In the genomic region with DNA sequence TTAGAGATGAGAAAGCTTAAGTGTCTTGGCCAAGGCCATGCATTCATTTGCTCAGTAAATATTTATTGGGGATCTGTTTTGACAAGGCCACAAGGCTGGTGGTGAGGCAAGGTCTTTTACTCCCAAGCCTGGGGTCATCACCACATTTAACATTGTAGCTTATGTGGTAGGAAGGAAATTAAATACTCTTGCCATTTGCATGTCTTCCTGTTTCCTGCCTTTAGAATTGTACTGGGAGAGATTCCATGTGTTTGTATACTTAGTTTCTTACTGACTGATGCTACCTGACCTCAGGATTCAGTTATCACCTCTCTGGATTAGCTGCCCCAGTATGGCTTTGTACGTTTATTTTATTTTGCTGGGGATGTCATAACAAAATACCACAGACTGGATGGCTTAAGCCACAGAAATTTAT, we compare ENCODE assay signal across 18 cellular contexts. TPM values are rescaled to one million over a fixed set of nuclear protein-coding genes. Genes with fewer than 3 reads are reported as not detected.
DNase-seq lines count a peak whose midpoint lies in the region; ATAC-seq and TF ChIP-seq lines count a peak whose summit lies in the region.
"Had no signal": no experiment of that assay in that cellular context is flagged by ENCODE, and none has a peak within 500 bp of the region (broad histone marks: within the 10 kb centered on the region; RNA-seq: fewer than 3 reads in every experiment).

No MANE protein-coding gene starts in this region.

- H3K27ac Mint-ChIP-seq in osteocyte (ENCODE audit: unreplicated experiment): peak overlapping the region; percentile 17

- H3K9me3 ChIP-seq in ovary: no peaks in the 10 kb centered on the region
- H3K9me3 ChIP-seq: heart right ventricle, SJCRH30 had no signal

- H3K36me3 ChIP-seq in ovary: no peaks in the 10 kb centered on the region

- ATAC-seq in HG03196 (IDR thresholded peaks at IDR 0.05; ENCODE audit: unreplicated experiment) (no peak), HG02763 (IDR thresholded peaks at IDR 0.05; ENCODE audit: unreplicated experiment) (no peak)

- TF ChIP-seq POLR2A in ovary (IDR thresholded peaks at IDR 0.05): no peak

- H3K4me3 ChIP-seq in astrocyte of the spinal cord (ENCODE audit: low read depth, low read length): no peak overlapping the region
- H3K4me3 ChIP-seq in ovary: no peak overlapping the region
- H3K4me3 ChIP-seq: heart right ventricle, SJCRH30 had no signal

- in situ Hi-C loops in astrocyte of the spinal cord (cut with HindIII; ENCODE audit: low sequenced_read_pairs): no loop called here

- H3K9me3 Mint-ChIP-seq in osteocyte (ENCODE audit: unreplicated experiment): no peaks in the 10 kb centered on the region
- H3K9me3 Mint-ChIP-seq: type B pancreatic cell had no signal

- 8 to 30% (median 8%) methylated on average over 1 of the region's 1 CpG for WGBS in ovary, 3 donors

- H3K4me1 Mint-ChIP-seq in osteocyte (ENCODE audit: unreplicated experiment): peaks cover 23% of the 10 kb centered on the region

- H3K27ac ChIP-seq in ovary: no peak overlapping the region
- H3K27ac ChIP-seq: C4-2B, SJCRH30 had no signal

- DNase-seq in DMS153 treated with DMSO at 0.1 percent for 48 hours (lab: John Stamatoyannopoulos, UW; ENCODE audit: unreplicated experiment) (peak; percentile 6), LHCN-M2 (ENCODE audit: low read depth) (peak; percentile 28), astrocyte of the spinal cord (ENCODE audit: low read depth, low spot score) (peak; percentile 49), osteocyte (ENCODE audit: extremely low spot score, unreplicated experiment) (no peak), ovary (no peak)
- DNase-seq in stimulated activated naive CD4-positive, alpha-beta T cell treated with Interleukin-2 at 50 U/mL for 16 hours (lab: John Stamatoyannopoulos, UW): no peak
- DNase-seq: anterior cingulate cortex; heart right ventricle; MV-4-11; NCI-H187 treated with DMSO at 0.1 percent for 48 hours; NCI-H446 treated with DMSO at 0.1 percent for 48 hours; stimulated activated naive CD4-positive, alpha-beta T cell; T-helper 2 cell had no signal

- no peaks in the 10 kb centered on the region for H3K27me3 ChIP-seq in ovary
- H3K27me3 ChIP-seq: heart right ventricle, SJCRH30 had no signal

- TF ChIP-seq EP300 in ovary (IDR thresholded peaks at IDR 0.05): no peak

- TF ChIP-seq CTCF in astrocyte of the spinal cord (IDR thresholded peaks at IDR 0.05; ENCODE audit: low read depth, low read length): no peak
- no peak for TF ChIP-seq CTCF in osteocyte (IDR thresholded peaks at IDR 0.05)
- no peak for TF ChIP-seq CTCF in ovary (IDR thresholded peaks at IDR 0.05)

- H3K27me3 Mint-ChIP-seq in osteocyte (ENCODE audit: unreplicated experiment): no peaks in the 10 kb centered on the region
- H3K27me3 Mint-ChIP-seq: type B pancreatic cell had no signal

- H3K4me1 ChIP-seq in ovary (ENCODE audit: insufficient read depth): no peaks in the 10 kb centered on the region
- H3K4me1 ChIP-seq: SJCRH30 had no signal

- H3K36me3 Mint-ChIP-seq in osteocyte (ENCODE audit: unreplicated experiment): peaks cover 33% of the 10 kb centered on the region

- intact Hi-C loops in ovary (cut with DNase I): no loop called here

- H3K4me3 Mint-ChIP-seq in osteocyte (ENCODE audit: unreplicated experiment): no peak overlapping the region
- H3K4me3 Mint-ChIP-seq: type B pancreatic cell had no signal

RNA-seq across cellular contexts. Expression of a gene that starts 44.7 kb away (rescaled TPM):
- total RNA-seq in LHCN-M2 (2014; rRNA removed): 34.0 and 39.9 TPM in 2 replicates
- 20.2 TPM for polyA plus RNA-seq in LHCN-M2 (2012)
- 79.5 and 93.5 TPM in 2 replicates for total RNA-seq in osteocyte
- 10 to 100 TPM; 22.3 to 94.4 (median 67.9) TPM for total RNA-seq in ovary
- 10 to 100 TPM; 19.3 to 47.2 TPM for polyA plus RNA-seq in ovary

Comparison
In these comparisons a context has a peak if more than half of its experiments do, and no peak if none do; other contexts are left out.
1. DNase-seq: peak in DMS153 treated with DMSO at 0.1 percent for 48 hours (single experiment), LHCN-M2 (single experiment) and astrocyte of the spinal cord (single experiment); none in osteocyte (single experiment), ovary (0 of 5) and stimulated activated naive CD4-positive, alpha-beta T cell treated with Interleukin-2 at 50 U/mL for 16 hours (single experiment).